In the genomic region with DNA sequence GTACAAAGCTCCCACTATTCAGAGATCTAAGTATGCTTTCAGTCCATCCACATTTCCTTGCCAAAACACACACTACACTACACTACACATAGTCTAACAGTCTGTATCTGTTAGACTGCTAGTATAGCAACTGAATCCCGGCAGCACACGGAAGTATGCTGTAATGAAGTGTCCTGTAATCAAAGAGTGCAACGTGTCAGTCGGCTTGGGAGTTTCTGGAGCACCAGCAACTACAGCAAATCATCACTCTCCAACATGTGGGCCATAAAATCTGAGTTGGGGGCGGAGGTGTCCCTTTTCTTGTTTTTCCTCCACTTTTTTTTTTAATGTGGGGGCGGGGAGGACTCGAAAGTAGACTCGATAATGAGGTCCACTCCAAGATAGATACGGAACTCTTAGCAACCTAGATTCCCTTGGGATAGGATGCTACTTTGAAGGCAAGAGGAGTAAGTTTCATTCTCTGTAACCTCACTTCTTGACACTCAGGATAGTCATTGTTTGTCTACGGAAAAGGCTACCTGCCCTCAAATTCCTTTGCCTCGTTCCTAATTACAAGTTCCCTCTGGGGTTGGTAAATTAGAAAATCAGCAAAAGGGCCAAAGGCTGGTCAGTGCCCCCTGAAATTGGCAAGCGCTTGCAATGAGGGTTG, we compare ENCODE assay signal across 8 cellular contexts. TPM values are rescaled to one million over a fixed set of nuclear protein-coding genes. Genes with fewer than 3 reads are reported as not detected.
DNase-seq lines count a peak whose midpoint lies in the region; ATAC-seq and TF ChIP-seq lines count a peak whose summit lies in the region.

No MANE protein-coding gene starts in this region.

- peak overlapping the region; percentile 74 to 90 (median 88) for H3K4me3 ChIP-seq in breast epithelium

- H3K27me3 ChIP-seq in breast epithelium = no peaks in the 10 kb centered on the region

- no peak for TF ChIP-seq POLR2A in breast epithelium (IDR thresholded peaks at IDR 0.05)

- no peaks in the 10 kb centered on the region for H3K9me3 ChIP-seq in breast epithelium

- peak overlapping the region; percentile 85 to 86 for H3K27ac ChIP-seq in breast epithelium

- TF ChIP-seq CTCF in breast epithelium (IDR thresholded peaks at IDR 0.05) = no peak

- H3K36me3 ChIP-seq in breast epithelium = no peaks in the 10 kb centered on the region

- H3K4me1 ChIP-seq in breast epithelium = peaks cover 0 to 6% of the 10 kb centered on the region in 2 donors

- intact Hi-C loops in breast epithelium (cut with DNase I; ENCODE audit: low total_unique reads) = no loop called here

- in situ Hi-C loops in G401 (cut with HindIII; ENCODE audit: low sequenced_read_pairs) = no loop called here

- DNase-seq in G401 (ENCODE audit: low spot score) (peak; percentile 60), HK-2 (ENCODE audit: unreplicated experiment) (peak; percentile 25), RPMI7951 (ENCODE audit: low read depth) (peak; percentile 53), breast epithelium (ENCODE audit: low spot score in 2 of 2) (no peak), iris pigment epithelial cell (ENCODE audit: low read depth) (peak; percentile 82)
- DNase-seq in stimulated activated naive CD4-positive, alpha-beta T cell treated with Interleukin-2 at 50 U/mL for 16 hours (lab: John Stamatoyannopoulos, UW) = peak; percentile 18

- peak; percentile 37 for ATAC-seq in GM21390 (IDR thresholded peaks at IDR 0.05; ENCODE audit: unreplicated experiment)
- no peak for ATAC-seq in activated CD4-positive, CD25-positive, alpha-beta regulatory T cell treated with anti-CD3 and anti-CD28 coated beads, Interleukin-2, amount 50 U/mL, for 24 hours

RNA-seq across cellular contexts. Expression of gene SLC10A7, which starts 0.7 kb away (rescaled TPM):
- total RNA-seq in G401 (2014; rRNA removed; shearing (Covaris generic)) = 9.2 and 10.5 TPM in 2 replicates
- total RNA-seq in RPMI7951 (2014; rRNA removed; shearing (Covaris generic)) = 6.4 and 9.3 TPM in 2 replicates
- total RNA-seq in breast epithelium = 10 to 100 TPM; 11.7 to 25.8 (median 17.0) TPM

Comparison
In these comparisons a context has a peak if more than half of its experiments do, and no peak if none do; other contexts are left out.
1. DNase-seq: peak in G401 (single experiment), HK-2 (single experiment), RPMI7951 (single experiment), iris pigment epithelial cell (single experiment) and stimulated activated naive CD4-positive, alpha-beta T cell treated with Interleukin-2 at 50 U/mL for 16 hours (single experiment); none in breast epithelium (0 of 2).